16 cellular contexts compared by ENCODE assay signal in the genomic region with DNA sequence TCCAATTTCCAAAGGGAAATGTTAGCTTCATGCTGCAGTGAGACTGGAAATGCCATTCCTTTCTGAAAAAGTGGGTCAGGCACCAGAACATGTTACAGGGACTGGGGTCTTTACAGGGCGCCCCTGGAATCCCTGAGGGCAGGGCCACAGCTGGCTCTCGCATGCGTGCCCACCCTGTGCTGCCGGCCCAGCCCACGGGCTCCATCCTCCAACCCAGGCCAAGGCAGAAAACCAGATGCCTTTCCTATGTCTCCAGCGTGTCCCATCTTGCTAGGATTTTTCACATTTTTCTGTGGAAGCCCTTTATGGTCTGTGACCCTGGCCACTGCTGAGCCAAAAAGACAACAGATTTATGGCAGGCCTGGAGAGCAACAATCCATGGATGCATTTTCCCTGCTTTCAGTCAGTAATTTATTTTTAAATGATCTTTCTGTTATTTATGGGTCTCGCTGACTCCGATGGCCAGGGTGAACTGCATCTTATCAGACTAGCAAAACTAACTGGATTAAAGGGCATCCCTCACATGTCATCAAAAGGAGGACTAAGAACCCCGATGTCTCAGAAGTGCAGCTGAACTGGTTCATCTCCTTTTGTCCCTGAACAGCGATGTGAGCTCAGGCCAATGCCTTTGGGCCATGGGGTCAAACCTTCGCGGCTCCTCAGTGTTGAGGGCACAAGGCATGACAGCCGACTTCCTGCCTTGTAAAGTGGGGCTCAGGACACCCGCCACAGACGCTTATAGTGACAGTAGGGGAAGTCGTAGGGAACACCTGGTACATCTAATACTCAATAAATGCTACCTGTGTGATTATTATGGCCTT.
"Had no signal": no experiment of that assay in that cellular context is flagged by ENCODE, and none has a peak within 500 bp of the region (broad histone marks: within the 10 kb centered on the region; RNA-seq: fewer than 3 reads in every experiment).

No MANE protein-coding gene starts in this region.

- H3K4me3 ChIP-seq: left lung, right lobe of liver, upper lobe of left lung had no signal

- H3K36me3 Mint-ChIP-seq: memory B cell; stimulated activated naive B cell treated with anti-CD40 and anti-IgM and Interleukin-4, amounts not matched to agents 10 μg/mL and 1 μg/mL and 100 μg/mL, for 72 hours; T-cell had no signal

- H3K27ac Mint-ChIP-seq: activated CD8-positive, alpha-beta T cell treated with anti-CD3 and anti-CD28 coated beads for 36 hours; activated T-cell treated with anti-CD3 and anti-CD28 coated beads, Interleukin-2, amount 50 U/mL, for 72 hours; memory B cell; stimulated activated naive B cell treated with anti-CD40 and anti-IgM and Interleukin-4, amounts not matched to agents 10 μg/mL and 1 μg/mL and 100 μg/mL, for 72 hours; T-cell had no signal

- H3K4me1 ChIP-seq: left lung, right lobe of liver, upper lobe of left lung had no signal

- H3K9me3 ChIP-seq: left lung, right lobe of liver, upper lobe of left lung had no signal

- H3K27ac ChIP-seq: left lung, right lobe of liver, upper lobe of left lung had no signal

- DNase-seq: activated CD4-positive, alpha-beta T cell treated with anti-CD3 and anti-CD28 coated beads for 1 hour; activated CD8-positive, alpha-beta memory T cell treated with anti-CD3 and anti-CD28 coated beads, Interleukin-2, amount 50 U/mL, for 4 hours; activated CD8-positive, alpha-beta T cell treated with anti-CD3 and anti-CD28 coated beads for 36 hours; activated T-cell treated with anti-CD3 and anti-CD28 coated beads, Interleukin-2, amount 50 U/mL, for 72 hours; aorta; foreskin melanocyte; head of caudate nucleus; left lung; posterior cingulate gyrus; right lobe of liver; stimulated activated CD4-positive, alpha-beta T cell treated with anti-CD3 and anti-CD28 coated beads, Interleukin-2, amount 100 ng/mL, for 24 hours; stimulated activated naive B cell treated with anti-CD40 and anti-IgM and Interleukin-4, amounts not matched to agents 10 μg/mL and 1 μg/mL and 100 μg/mL, for 72 hours; T-cell; T1000 had no signal

- H3K27me3 Mint-ChIP-seq: activated CD8-positive, alpha-beta T cell treated with anti-CD3 and anti-CD28 coated beads for 36 hours; T-cell had no signal

- ATAC-seq: activated CD8-positive, alpha-beta T cell treated with anti-CD3 and anti-CD28 coated beads for 36 hours; activated T-cell treated with anti-CD3 and anti-CD28 coated beads, Interleukin-2, amount 50 U/mL, for 72 hours; right lobe of liver; stimulated activated naive B cell treated with anti-CD40 and anti-IgM and Interleukin-4, amounts not matched to agents 10 μg/mL and 1 μg/mL and 100 μg/mL, for 72 hours; T-cell had no signal

- H3K36me3 ChIP-seq: left lung, right lobe of liver, upper lobe of left lung had no signal

- H3K4me1 Mint-ChIP-seq: T-cell had no signal

- H3K4me3 Mint-ChIP-seq: activated CD8-positive, alpha-beta T cell treated with anti-CD3 and anti-CD28 coated beads for 36 hours; activated T-cell treated with anti-CD3 and anti-CD28 coated beads, Interleukin-2, amount 50 U/mL, for 72 hours; memory B cell; stimulated activated naive B cell treated with anti-CD40 and anti-IgM and Interleukin-4, amounts not matched to agents 10 μg/mL and 1 μg/mL and 100 μg/mL, for 72 hours; T-cell had no signal

- H3K27me3 ChIP-seq: left lung, right lobe of liver, upper lobe of left lung had no signal

- H3K9me3 Mint-ChIP-seq: activated CD8-positive, alpha-beta T cell treated with anti-CD3 and anti-CD28 coated beads for 36 hours; activated T-cell treated with anti-CD3 and anti-CD28 coated beads, Interleukin-2, amount 50 U/mL, for 72 hours; memory B cell; stimulated activated naive B cell treated with anti-CD40 and anti-IgM and Interleukin-4, amounts not matched to agents 10 μg/mL and 1 μg/mL and 100 μg/mL, for 72 hours; T-cell had no signal
